Comparison of ENCODE assay signal across 21 cellular contexts in the genomic region with DNA sequence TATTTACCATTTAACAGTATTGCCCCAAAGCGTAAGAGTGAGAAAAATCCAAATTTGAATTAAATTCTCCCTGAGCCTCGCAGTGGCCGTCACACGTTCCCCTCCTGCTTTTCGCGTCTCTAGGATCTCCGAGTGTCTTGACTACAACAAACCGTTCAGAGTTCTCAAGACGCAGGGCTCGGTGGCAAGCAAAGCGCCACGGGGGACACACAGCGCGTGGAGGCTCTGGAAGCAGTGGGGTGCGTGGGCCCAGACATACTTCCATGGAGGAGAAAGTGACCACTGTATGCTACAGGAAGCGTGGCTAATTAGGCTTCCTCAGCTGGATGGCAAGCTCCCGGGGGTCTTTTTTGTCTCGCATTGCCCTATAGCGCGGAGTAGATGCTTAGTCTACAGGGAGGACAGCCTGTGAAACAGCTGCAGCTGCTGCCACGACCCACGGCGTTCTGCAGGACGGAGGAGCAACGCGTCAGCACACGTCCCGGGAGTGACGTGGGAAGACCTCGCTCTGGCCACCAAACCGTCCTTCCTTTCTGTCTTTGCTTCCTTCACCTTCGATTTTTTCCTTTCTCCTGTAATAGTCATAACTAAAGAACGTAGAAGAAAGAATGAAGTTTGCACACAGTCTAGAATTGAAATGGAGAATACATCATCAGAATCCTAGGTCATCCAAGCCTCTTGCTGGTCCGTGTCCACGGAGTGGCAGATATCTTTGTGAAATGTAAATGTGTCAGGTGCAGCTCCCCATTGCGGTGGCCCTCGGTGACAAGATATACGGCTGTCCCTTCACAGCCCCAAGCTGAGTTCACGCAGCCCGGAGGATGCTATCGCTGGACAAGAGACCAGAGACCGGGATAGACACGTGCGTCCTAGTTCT.
"Had no signal": no experiment of that assay in that cellular context is flagged by ENCODE, and none has a peak within 500 bp of the region (broad histone marks: within the 10 kb centered on the region; RNA-seq: fewer than 3 reads in every experiment).

No MANE protein-coding gene starts in this region.

- H3K36me3 Mint-ChIP-seq: activated CD4-positive, alpha-beta memory T cell treated with anti-CD3 and anti-CD28 coated beads for 36 hours; activated naive CD4-positive, alpha-beta T cell treated with anti-CD3 and anti-CD28 coated beads, Interleukin-2, amount 50 U/mL, for 72 hours; natural killer cell; stimulated activated memory B cell treated with anti-CD40 and anti-IgM and Interleukin-4, amounts not matched to agents 10 μg/mL and 1 μg/mL and 100 μg/mL, for 72 hours; WTC11 had no signal

- DNase-seq: activated CD4-positive, alpha-beta memory T cell treated with anti-CD3 and anti-CD28 coated beads for 36 hours; activated CD4-positive, alpha-beta T cell treated with anti-CD3 and anti-CD28 coated beads for 4 hours; activated gamma-delta T cell treated with Interleukin-2 at 50 U/mL for 16 hours; activated T-cell treated with anti-CD3 and anti-CD28 coated beads for 4 hours; natural killer cell; pancreas; sigmoid colon; spleen; stimulated activated CD4-positive, alpha-beta T cell treated with anti-CD3 and anti-CD28 coated beads, Interleukin-4, amount 100 ng/mL, for 4 hours; thyroid gland; uterus had no signal

- H3K9me3 ChIP-seq: neutrophil, pancreas, sigmoid colon, spleen, thyroid gland, uterus had no signal

- H3K4me3 ChIP-seq: coronary artery, lung, pancreas, sigmoid colon, spleen, thyroid gland, uterus had no signal

- FAIRE-seq: endometrium, pancreas had no signal

- H3K27me3 ChIP-seq: pancreas, sigmoid colon, thyroid gland, uterus had no signal

- H3K36me3 ChIP-seq: neutrophil, pancreas, sigmoid colon, spleen, thyroid gland, uterus had no signal

- H3K4me3 Mint-ChIP-seq: activated CD4-positive, alpha-beta memory T cell treated with anti-CD3 and anti-CD28 coated beads for 36 hours; activated T-helper 1 cell treated with anti-CD3 and anti-CD28 coated beads, Interleukin-12 subunit alpha, Interleukin-12 subunit beta, Interleukin-2, Interleukin-4 antibody, amounts not matched to agents 30 ng/mL and 10 ng/mL and 1 ng/mL, durations not matched to agents 14 hours and 24 hours and 36 hours; central memory CD8-positive, alpha-beta T cell; natural killer cell; stimulated activated memory B cell treated with anti-CD40 and anti-IgM and Interleukin-4, amounts not matched to agents 10 μg/mL and 1 μg/mL and 100 μg/mL, for 72 hours; WTC11 had no signal

- H3K4me1 Mint-ChIP-seq: central memory CD8-positive, alpha-beta T cell; natural killer cell; stimulated activated memory B cell treated with anti-CD40 and anti-IgM and Interleukin-4, amounts not matched to agents 10 μg/mL and 1 μg/mL and 100 μg/mL, for 72 hours; WTC11 had no signal

- ATAC-seq: left lobe of liver; pancreas; stimulated activated memory B cell treated with anti-CD40 and anti-IgM and Interleukin-4, amounts not matched to agents 10 μg/mL and 1 μg/mL and 100 μg/mL, for 72 hours; WTC11 had no signal

- H3K4me1 ChIP-seq: pancreas, sigmoid colon, thyroid gland, uterus had no signal

- H3K27ac Mint-ChIP-seq: activated CD4-positive, alpha-beta memory T cell treated with anti-CD3 and anti-CD28 coated beads for 36 hours; activated naive CD4-positive, alpha-beta T cell treated with anti-CD3 and anti-CD28 coated beads, Interleukin-2, amount 50 U/mL, for 72 hours; activated T-helper 1 cell treated with anti-CD3 and anti-CD28 coated beads, Interleukin-12 subunit alpha, Interleukin-12 subunit beta, Interleukin-2, Interleukin-4 antibody, amounts not matched to agents 30 ng/mL and 10 ng/mL and 1 ng/mL, durations not matched to agents 14 hours and 24 hours and 36 hours; natural killer cell; stimulated activated memory B cell treated with anti-CD40 and anti-IgM and Interleukin-4, amounts not matched to agents 10 μg/mL and 1 μg/mL and 100 μg/mL, for 72 hours; WTC11 had no signal

- H3K9me3 Mint-ChIP-seq: activated CD4-positive, alpha-beta memory T cell treated with anti-CD3 and anti-CD28 coated beads for 36 hours; activated naive CD4-positive, alpha-beta T cell treated with anti-CD3 and anti-CD28 coated beads, Interleukin-2, amount 50 U/mL, for 72 hours; activated T-helper 1 cell treated with anti-CD3 and anti-CD28 coated beads, Interleukin-12 subunit alpha, Interleukin-12 subunit beta, Interleukin-2, Interleukin-4 antibody, amounts not matched to agents 30 ng/mL and 10 ng/mL and 1 ng/mL, durations not matched to agents 14 hours and 24 hours and 36 hours; central memory CD8-positive, alpha-beta T cell; natural killer cell; stimulated activated memory B cell treated with anti-CD40 and anti-IgM and Interleukin-4, amounts not matched to agents 10 μg/mL and 1 μg/mL and 100 μg/mL, for 72 hours; WTC11 had no signal

- H3K27ac ChIP-seq: coronary artery, neutrophil, pancreas, sigmoid colon, spleen, thyroid gland, uterus had no signal
